Comparison of ENCODE assay signal across 8 cellular contexts in genomic region chr4:112636688-112637551, GRCh38. TPM values are rescaled to one million over a fixed set of nuclear protein-coding genes. Genes with fewer than 3 reads are reported as not detected.
A peak's percentile ranks its signal among the peaks of the same experiment; 100 is the strongest.
DNase-seq lines count a peak whose midpoint lies in the region; ATAC-seq, FAIRE-seq and TF ChIP-seq lines count a peak whose summit lies in the region.

Gene LARP7, plus strand, starts transcription at chr4:112637143. Its CDS starts 7,527 bp downstream, at chr4:112644670.
Gene ZGRF1, minus strand, starts transcription at chr4:112636909. Its CDS starts 3,733 bp downstream, at chr4:112633176.

- DNase-seq in GM12891 (ENCODE audit: insufficient read length, low spot score) (peak; percentile 62), NCI-H1436 treated with DMSO at 0.1 percent for 48 hours (lab: John Stamatoyannopoulos, UW) (peak; percentile 96), T-cell (peak; percentile 95 to 99 (median 98)), amniotic epithelial cell (ENCODE audit: low read depth) (peak; percentile 99), left cardiac atrium (peak; percentile 99), posterior vena cava (ENCODE audit: low spot score) (peak; percentile 100), ureter (ENCODE audit: low spot score) (peak; percentile 99)

- H3K9me3 Mint-ChIP-seq in T-cell: no peaks in the 10 kb centered on the region

- no peaks in the 10 kb centered on the region for H3K27me3 Mint-ChIP-seq in T-cell

- TF ChIP-seq POLR2A in GM12891 (IDR thresholded peaks at IDR 0.05; ENCODE audit: low read depth, low read length): peak; percentile 67; the same call in 1 of the 2 replicates

- FAIRE-seq in GM12891 (lab: Jason Lieb, UNC): peak; percentile 98

- peaks cover 15 to 21% (median 16%) of the 10 kb centered on the region in 3 donors for H3K4me1 Mint-ChIP-seq in T-cell

- intact Hi-C loops in left cardiac atrium (cut with DNase I): loop anchor here (10.0 kb wide), 2 partner anchors 128 to 458 kb away; no protein-coding TSS in a partner anchor
- intact Hi-C loops in posterior vena cava (cut with DNase I): loop anchor here (10.0 kb wide), 2 partner anchors 128 to 298 kb away; no protein-coding TSS in a partner anchor

- ATAC-seq in HG02840 (IDR thresholded peaks at IDR 0.05; ENCODE audit: low FRiP score, unreplicated experiment): peak; percentile 94
- ATAC-seq in T-cell (replicated peaks in 1 of 4): peak; percentile 90 to 92 (median 92)
- ATAC-seq in left cardiac atrium: peak; percentile 98 to 99

- H3K4me3 Mint-ChIP-seq in T-cell: no peak within 1 kb of the TSS

- peaks cover 12% of the 10 kb centered on the region for H3K36me3 Mint-ChIP-seq in T-cell

- CTCF ChIA-PET in T-cell (lab: Charles Lee): interaction anchor here in 1 of 2 donors (1.0 kb wide), 1 partner anchor 20 kb away, joined by 4 read pairs; no protein-coding TSS in a partner anchor

- POLR2A ChIA-PET in T-cell (lab: Charles Lee): no interaction called here

- H3K27ac Mint-ChIP-seq in T-cell: no peak within 1 kb of the TSS

TF ChIP-seq in GM12891, 5 proteins besides CTCF, POLR2A, EP300 and RAD21:
- TF ChIP-seq SPI1 (IDR thresholded peaks at IDR 0.05; ENCODE audit: low read depth, low read length) (peak; percentile 50), POU2F2 (IDR thresholded peaks at IDR 0.05; ENCODE audit: low read depth, low read length) (peak; percentile 33; the same call in 1 of the 2 replicates), PAX5 (IDR thresholded peaks at IDR 0.05; ENCODE audit: insufficient read depth, low read length, severe bottlenecking) (no peak), TAF1 (IDR thresholded peaks at IDR 0.05; ENCODE audit: low read depth, low read length) (0 out of 2 replicates have a peak, but pooled peaks have one; percentile 25), POLR2AphosphoS5 (IDR thresholded peaks at IDR 0.05; ENCODE audit: low read depth, low read length) (peak; percentile 65)

RNA-seq across cellular contexts. Expression of gene LARP7, which starts in this region (rescaled TPM):
- polyA plus RNA-seq in GM12891 (2012; ENCODE audit: low read depth, missing spikeins): 47.4 TPM
- total RNA-seq in T-cell (10 to 100 TPM; 30.6 to 50.1 (median 37.4) TPM), left cardiac atrium (10 to 100 TPM; 43.9 to 44.9 TPM), posterior vena cava (10 to 100 TPM; 42.3 to 50.2 TPM), ureter (43.4 TPM)

RNA-seq across cellular contexts. Expression of gene ZGRF1, which starts in this region (rescaled TPM):
- polyA plus RNA-seq in GM12891 (2012; ENCODE audit: low read depth, missing spikeins): 6.9 TPM
- total RNA-seq in T-cell (10 to 100 TPM in 2 of 5 donors, 1 to 10 TPM in 3; 7.0 to 11.1 (median 7.9) TPM), left cardiac atrium (1 to 10 TPM; 1.8 to 2.8 TPM), posterior vena cava (1 to 10 TPM; 3.8 to 5.2 TPM), ureter (6.2 TPM)

Comparison
In these comparisons a context has a peak if more than half of its experiments do, and no peak if none do; other contexts are left out.
1. Peak in every context shown above with its lines: DNase-seq and ATAC-seq.